ENCODE assay signal across 1 cellular context in genomic region chr12:121748571-121749265, GRCh38.
TF ChIP-seq lines count a peak whose summit lies in the region.

No MANE protein-coding gene starts in this region.

TF ChIP-seq in K562, 482 proteins besides CTCF, POLR2A, EP300 and RAD21 (continued from another document and continues in another):
- TF ChIP-seq TCFL5 (CRISPR knock-in tag; conservative IDR thresholded peaks at IDR 0.05), result no peak
- TF ChIP-seq SMARCA5 (IDR thresholded peaks at IDR 0.05), result no peak; the same call in none of the 2 replicates
- TF ChIP-seq SRSF9 (IDR thresholded peaks at IDR 0.05; ENCODE audit: borderline replicate concordance, low read depth, low read length), result no peak
- peak; percentile 85 for TF ChIP-seq NFE2 (IDR thresholded peaks at IDR 0.05; ENCODE audit: low read depth)
- no peak for TF ChIP-seq CHD7 (IDR thresholded peaks at IDR 0.05; ENCODE audit: low read depth, low read length)
- no peak for TF ChIP-seq HNRNPK (IDR thresholded peaks at IDR 0.05; ENCODE audit: low read depth, low read length, poor library complexity, severe bottlenecking)
- TF ChIP-seq ZBTB17 (CRISPR knock-in tag; IDR thresholded peaks at IDR 0.05), result no peak
- no peak for TF ChIP-seq BRF1 (IDR thresholded peaks at IDR 0.05; ENCODE audit: borderline replicate concordance, extremely low read depth, insufficient read length)
- TF ChIP-seq NCOA1 (IDR thresholded peaks at IDR 0.05; ENCODE audit: low read depth), result peak; percentile 97
- TF ChIP-seq HBP1 (CRISPR knock-in tag; IDR thresholded peaks at IDR 0.05), result 0 out of 2 replicates have a peak, but pooled peaks have one; percentile 5
- TF ChIP-seq CHD2 (IDR thresholded peaks at IDR 0.05; ENCODE audit: low read depth, low read length), result no peak
- TF ChIP-seq ZNF764 (CRISPR knock-in tag; IDR thresholded peaks at IDR 0.05; ENCODE audit: low read depth), result no peak
- no peak for TF ChIP-seq CGGBP1 (CRISPR knock-in tag; IDR thresholded peaks at IDR 0.05)
- no peak for TF ChIP-seq ZC3H4 (CRISPR knock-in tag; IDR thresholded peaks at IDR 0.05; ENCODE audit: borderline replicate concordance)
- TF ChIP-seq NCOA6 (IDR thresholded peaks at IDR 0.05), result no peak
- TF ChIP-seq HDAC1 (IDR thresholded peaks at IDR 0.05), result peak in 1 of 2 experiments; percentile 54; a peak in 1 of 4 replicates
- no peak for TF ChIP-seq HMG20A (CRISPR knock-in tag; conservative IDR thresholded peaks at IDR 0.05)
- no peak for TF ChIP-seq SETDB1 (IDR thresholded peaks at IDR 0.05; ENCODE audit: low read length)
- TF ChIP-seq SP2 (IDR thresholded peaks at IDR 0.05; ENCODE audit: extremely low read depth, low read depth, low read length, poor library complexity, severe bottlenecking), result no peak
- no peak for TF ChIP-seq STAT5B (CRISPR knock-in tag; IDR thresholded peaks at IDR 0.05)
- no peak for TF ChIP-seq POLR2B (IDR thresholded peaks at IDR 0.05; ENCODE audit: low read depth, partially characterized antibody)
- TF ChIP-seq PBX2 (CRISPR knock-in tag; IDR thresholded peaks at IDR 0.05; ENCODE audit: low read depth), result no peak
- TF ChIP-seq PBX2 (tag; conservative IDR thresholded peaks at IDR 0.05; ENCODE audit: low read depth), result no peak
- TF ChIP-seq PTBP1 (IDR thresholded peaks at IDR 0.05; ENCODE audit: low read depth, low read length), result no peak
- no peak for TF ChIP-seq MCM2 (IDR thresholded peaks at IDR 0.05; ENCODE audit: low read depth)
- TF ChIP-seq AFF4 (CRISPR knock-in tag; IDR thresholded peaks at IDR 0.05), result no peak
- no peak for TF ChIP-seq ZNF707 (CRISPR knock-in tag; conservative IDR thresholded peaks at IDR 0.05)
- no peak for TF ChIP-seq SMAD1 (IDR thresholded peaks at IDR 0.05; ENCODE audit: low read depth, low read length, partially characterized antibody)
- TF ChIP-seq BMI1 (IDR thresholded peaks at IDR 0.05; ENCODE audit: low read length), result no peak
- TF ChIP-seq POLR2G (IDR thresholded peaks at IDR 0.05; ENCODE audit: low read depth, low read length), result no peak
- TF ChIP-seq ZFPM2 (CRISPR knock-in tag; IDR thresholded peaks at IDR 0.05), result no peak
- no peak for TF ChIP-seq KLF16 (IDR thresholded peaks at IDR 0.05)
- TF ChIP-seq SMAD4 (CRISPR knock-in tag; conservative IDR thresholded peaks at IDR 0.05), result peak; percentile 72
